9 cellular contexts compared by ENCODE assay signal in genomic region chr1:169586067-169586394, GRCh38. TPM values are rescaled to one million over a fixed set of nuclear protein-coding genes. Genes with fewer than 3 reads are reported as not detected.
A peak's percentile ranks its signal among the peaks of the same experiment; 100 is the strongest.
DNase-seq lines count a peak whose midpoint lies in the region; ATAC-seq and TF ChIP-seq lines count a peak whose summit lies in the region.
"Had no signal": no experiment of that assay in that cellular context is flagged by ENCODE, and none has a peak within 500 bp of the region (broad histone marks: within the 10 kb centered on the region; RNA-seq: fewer than 3 reads in every experiment).

No MANE protein-coding gene starts in this region.

- H3K4me3 ChIP-seq in dorsolateral prefrontal cortex (peak overlapping the region in 55 of 59 donors; percentile 19 to 64 (median 43)), skeletal muscle tissue (ENCODE audit: low read length in 3 of 3) (peak overlapping the region; percentile 42 to 61 (median 43))

- ATAC-seq in HG03571 (IDR thresholded peaks at IDR 0.05; ENCODE audit: unreplicated experiment) = peak; percentile 26

- intact Hi-C loops in dorsolateral prefrontal cortex (cut with DNase I) = no loop called here

- no peaks in the 10 kb centered on the region for H3K36me3 Mint-ChIP-seq in T-helper 2 cell treated with Interferon-gamma antibody and Interleukin-4, amounts not matched to agents 5 μg/mL and 100 μg/mL, for 36 hours (ENCODE audit: low read depth)

- peaks cover 4 to 8% (median 5%) of the 10 kb centered on the region in 3 donors for H3K4me1 ChIP-seq in skeletal muscle tissue (ENCODE audit: control insufficient read depth in 3 of 3, insufficient read depth in 3 of 3, low read length in 3 of 3)

- H3K27ac Mint-ChIP-seq in T-helper 2 cell treated with Interferon-gamma antibody and Interleukin-4, amounts not matched to agents 5 μg/mL and 100 μg/mL, for 36 hours = peak overlapping the region; percentile 79

- H3K27me3 ChIP-seq in dorsolateral prefrontal cortex = peaks cover 0 to 13% (median 0%) of the 10 kb centered on the region in 45 donors
- H3K27me3 ChIP-seq in skeletal muscle tissue (ENCODE audit: control insufficient read depth in 3 of 3, insufficient read depth in 3 of 3, low read length in 3 of 3) = peaks cover 0 to 8% (median 2%) of the 10 kb centered on the region in 3 donors

- H3K36me3 ChIP-seq in skeletal muscle tissue (ENCODE audit: control insufficient read depth in 3 of 3, insufficient read depth in 3 of 3, low read length in 3 of 3) = no peaks in the 10 kb centered on the region

- H3K9ac ChIP-seq in skeletal muscle tissue (ENCODE audit: low read depth in 1 of 3, low read length in 3 of 3) = peak overlapping the region in 2 of 3 donors; percentile 47 to 72

- H3K27ac ChIP-seq in dorsolateral prefrontal cortex = peak overlapping the region in 1 of 59 donors; percentile 12
- no peak overlapping the region for H3K27ac ChIP-seq in skeletal muscle tissue (ENCODE audit: low read depth, low read length)

- no peaks in the 10 kb centered on the region for H3K9me3 ChIP-seq in skeletal muscle tissue (ENCODE audit: control insufficient read depth in 3 of 3, low read length in 3 of 3)

- peaks cover 45% of the 10 kb centered on the region for H3K4me1 Mint-ChIP-seq in T-helper 2 cell treated with Interferon-gamma antibody and Interleukin-4, amounts not matched to agents 5 μg/mL and 100 μg/mL, for 36 hours (ENCODE audit: low read depth)

- peak overlapping the region; percentile 92 for H3K4me3 Mint-ChIP-seq in T-helper 2 cell treated with Interferon-gamma antibody and Interleukin-4, amounts not matched to agents 5 μg/mL and 100 μg/mL, for 36 hours

- no peak for DNase-seq in T-helper 2 cell treated with Interferon-gamma antibody and Interleukin-4, amounts not matched to agents 5 μg/mL and 100 μg/mL, for 36 hours (ENCODE audit: low spot score)
- DNase-seq in T-helper 2 cell = no peak
- no peak for DNase-seq in dorsolateral prefrontal cortex
- no peak for DNase-seq in NCI-H1436 treated with DMSO at 0.1 percent for 48 hours (lab: John Stamatoyannopoulos, UW)
- DNase-seq in T1000 (lab: John Stamatoyannopoulos, UW) = no peak
- DNase-seq in NCI-H1105 (lab: John Stamatoyannopoulos, UW) = no peak
- DNase-seq: NCI-H1417 treated with DMSO at 0.1 percent for 48 hours had no signal

- H3K27me3 Mint-ChIP-seq in T-helper 2 cell treated with Interferon-gamma antibody and Interleukin-4, amounts not matched to agents 5 μg/mL and 100 μg/mL, for 36 hours (ENCODE audit: low read depth) = no peaks in the 10 kb centered on the region

- no peaks in the 10 kb centered on the region for H3K9me3 Mint-ChIP-seq in T-helper 2 cell treated with Interferon-gamma antibody and Interleukin-4, amounts not matched to agents 5 μg/mL and 100 μg/mL, for 36 hours

- no peak for TF ChIP-seq CTCF in dorsolateral prefrontal cortex (IDR thresholded peaks at IDR 0.05 in 54 of 56, conservative IDR thresholded peaks at IDR 0.05 in 2 of 56; ENCODE audit: low read depth in 1 of 56, partially characterized antibody in 56 of 56)

RNA-seq across cellular contexts. Expression of gene F5, which starts 0.2 kb away (rescaled TPM):
- 1 to 10 TPM in 81 of 120 experiments, under 1 TPM in 39; 0.24 to 5.8 (median 1.4) TPM for total RNA-seq in dorsolateral prefrontal cortex
- 1.0 TPM for total RNA-seq in skeletal muscle tissue

RNA-seq across cellular contexts. Expression of gene SELP, which starts 43.9 kb away (rescaled TPM):
- total RNA-seq in dorsolateral prefrontal cortex (1 to 10 TPM in 9 of 120 experiments, under 1 TPM in 49, not detected in 62; 0.16 to 4.6 (median 0.47) TPM), skeletal muscle tissue (0.52 TPM)
